In genomic region chr7:98078197-98078870, GRCh38 we compare ENCODE assay signal across 25 cellular contexts. TPM values are rescaled to one million over a fixed set of nuclear protein-coding genes. Genes with fewer than 3 reads are reported as not detected.
DNase-seq lines count a peak whose midpoint lies in the region; ATAC-seq, FAIRE-seq and TF ChIP-seq lines count a peak whose summit lies in the region.
"Had no signal": no experiment of that assay in that cellular context is flagged by ENCODE, and none has a peak within 500 bp of the region (broad histone marks: within the 10 kb centered on the region; RNA-seq: fewer than 3 reads in every experiment).

No MANE protein-coding gene starts in this region.

- no peaks in the 10 kb centered on the region for H3K36me3 ChIP-seq in H1 (ENCODE audit: control insufficient read depth in 2 of 4, insufficient read depth in 4 of 4, low read length in 3 of 4)
- H3K36me3 ChIP-seq: heart left ventricle, upper lobe of left lung had no signal

- no peak overlapping the region for H4K5ac ChIP-seq in H1 (ENCODE audit: insufficient read length, low read depth, low read length)

- no peaks in the 10 kb centered on the region for H4K20me1 ChIP-seq in H1 (replicated peaks in 1 of 2; ENCODE audit: control insufficient read depth in 1 of 2, insufficient read depth in 2 of 2, low read length in 2 of 2)

- no peak for TF ChIP-seq CTCF in H1 (IDR thresholded peaks at IDR 0.05; ENCODE audit: control extremely low read depth in 1 of 3, insufficient read depth in 1 of 3, low read depth in 1 of 3, low read length in 3 of 3)

- no peak overlapping the region for H3K56ac ChIP-seq in H1 (replicated peaks; ENCODE audit: insufficient read length, low read depth, low read length)

- TF ChIP-seq POLR2A in H1 (IDR thresholded peaks at IDR 0.05; ENCODE audit: control extremely low read depth in 1 of 2, low read depth in 2 of 2, low read length in 2 of 2): no peak

- H3K79me1 ChIP-seq in H1 (ENCODE audit: low read depth, low read length): no peaks in the 10 kb centered on the region

- no peak overlapping the region for H2AK5ac ChIP-seq in H1 (ENCODE audit: low read depth, low read length)

- no peak overlapping the region for H2BK15ac ChIP-seq in H1 (ENCODE audit: low read length)

- TF ChIP-seq EP300 in H1 (IDR thresholded peaks at IDR 0.05; ENCODE audit: borderline replicate concordance in 1 of 2, low read depth in 2 of 2, low read length in 2 of 2): no peak

- no peak overlapping the region for H3K23ac ChIP-seq in H1 (ENCODE audit: insufficient read length)

- H2BK5ac ChIP-seq in H1 (ENCODE audit: low read depth, low read length): no peak overlapping the region

- no peak overlapping the region for H3K18ac ChIP-seq in H1 (ENCODE audit: extremely low read depth, low read length)

- WGBS in H1 (ENCODE audit: extremely low coverage in 1 of 2, insufficient coverage in 1 of 2, insufficient read length in 1 of 2, insufficient replicate concordance in 2 of 2, low coverage in 1 of 2, low lambda C conversion rate in 2 of 2, missing lambda C conversion rate in 1 of 2), 2 experiments: 87% methylated on average over 11 of the region's 11 CpGs; no CpG with 5 or more reads in 1 of the 2 experiments

- H3K27me3 Mint-ChIP-seq in immature natural killer cell (ENCODE audit: low read depth in 3 of 3): peaks cover 0 to 3% (median 2%) of the 10 kb centered on the region in 3 donors
- H3K27me3 Mint-ChIP-seq: progenitor cell of endocrine pancreas had no signal

- H3K4me3 ChIP-seq in H1 (ENCODE audit: extremely low read depth in 1 of 4, insufficient read depth in 2 of 4, low read depth in 3 of 4, low read length in 4 of 4): no peak overlapping the region
- H3K4me3 ChIP-seq: heart left ventricle, lung, upper lobe of left lung had no signal

- DNase-seq in NCI-H748 (lab: John Stamatoyannopoulos, UW; ENCODE audit: unreplicated experiment): peak; percentile 32
- no peak for DNase-seq in NCI-H748 treated with DMSO at 0.1 percent for 48 hours (lab: John Stamatoyannopoulos, UW)
- peak; percentile 17 for DNase-seq in NCI-H345 (lab: John Stamatoyannopoulos, UW)
- DNase-seq in H1 (ENCODE audit: low read depth in 1 of 2, low spot score in 2 of 2): no peak
- no peak for DNase-seq in immature natural killer cell
- no peak for DNase-seq in substantia nigra (lab: John Stamatoyannopoulos, UW)
- DNase-seq in HuH-7 (ENCODE audit: low spot score): no peak
- DNase-seq: activated CD4-positive, alpha-beta memory T cell treated with anti-CD3 and anti-CD28 coated beads, Interleukin-2, amount 10 ng/mL, durations not matched to agents 7 days and 5 days; activated effector memory CD4-positive, alpha-beta T cell treated with Interleukin-2 at 50 U/mL for 16 hours; activated naive CD8-positive, alpha-beta T cell treated with anti-CD3 and anti-CD28 coated beads, Interleukin-2, amount 50 U/mL, for 24 hours; DND-41; H7; heart left ventricle; Karpas-422; NCI-H1930; NCI-H526 treated with DMSO at 0.1 percent for 48 hours; OCI-M1; SHP77 treated with DMSO at 0.1 percent for 48 hours; T-helper 9 cell; upper lobe of left lung had no signal

- H3K9me3 Mint-ChIP-seq in immature natural killer cell: no peaks in the 10 kb centered on the region
- H3K9me3 Mint-ChIP-seq: activated CD4-positive, alpha-beta memory T cell treated with anti-CD3 and anti-CD28 coated beads, Interleukin-2, amount 10 ng/mL, durations not matched to agents 7 days and 5 days; activated naive CD8-positive, alpha-beta T cell treated with anti-CD3 and anti-CD28 coated beads, Interleukin-2, amount 50 U/mL, for 24 hours had no signal

- FAIRE-seq in H1 (lab: Jason Lieb, UNC): no peak

- H3K9ac ChIP-seq in H1 (replicated peaks in 1 of 4; ENCODE audit: extremely low read depth in 1 of 4, low read depth in 3 of 4, low read length in 3 of 4): no peak overlapping the region

- H3K14ac ChIP-seq in H1 (ENCODE audit: insufficient read length): no peak overlapping the region

- H3K27ac Mint-ChIP-seq in immature natural killer cell: no peak overlapping the region
- H3K27ac Mint-ChIP-seq: activated CD4-positive, alpha-beta memory T cell treated with anti-CD3 and anti-CD28 coated beads, Interleukin-2, amount 10 ng/mL, durations not matched to agents 7 days and 5 days; activated naive CD8-positive, alpha-beta T cell treated with anti-CD3 and anti-CD28 coated beads, Interleukin-2, amount 50 U/mL, for 24 hours; B cell; progenitor cell of endocrine pancreas had no signal

- H3K4me1 Mint-ChIP-seq in immature natural killer cell: no peaks in the 10 kb centered on the region
- H3K4me1 Mint-ChIP-seq: activated CD4-positive, alpha-beta memory T cell treated with anti-CD3 and anti-CD28 coated beads, Interleukin-2, amount 10 ng/mL, durations not matched to agents 7 days and 5 days; activated naive CD8-positive, alpha-beta T cell treated with anti-CD3 and anti-CD28 coated beads, Interleukin-2, amount 50 U/mL, for 24 hours; B cell had no signal

- no peaks in the 10 kb centered on the region for H3K23me2 ChIP-seq in H1 (ENCODE audit: low read depth, low read length)

- TF ChIP-seq RAD21 in H1 (IDR thresholded peaks at IDR 0.05 in 1 of 2, conservative IDR thresholded peaks at IDR 0.05 in 1 of 2; ENCODE audit: low read depth in 2 of 2, low read length in 2 of 2): no peak

- H2BK20ac ChIP-seq in H1 (ENCODE audit: low read length): no peak overlapping the region; the same call in 1 of the 2 replicates

- no peak overlapping the region for H4K91ac ChIP-seq in H1 (replicated peaks; ENCODE audit: insufficient read length, low read length)

- POLR2A ChIA-PET in H1 (lab: Charles Lee; ENCODE audit: partially characterized antibody): no interaction called here

- no peak overlapping the region for H3K4me3 Mint-ChIP-seq in immature natural killer cell
- H3K4me3 Mint-ChIP-seq: activated CD4-positive, alpha-beta memory T cell treated with anti-CD3 and anti-CD28 coated beads, Interleukin-2, amount 10 ng/mL, durations not matched to agents 7 days and 5 days; activated naive CD8-positive, alpha-beta T cell treated with anti-CD3 and anti-CD28 coated beads, Interleukin-2, amount 50 U/mL, for 24 hours; B cell had no signal

- H2BK120ac ChIP-seq in H1 (replicated peaks; ENCODE audit: low read depth, low read length): no peak overlapping the region

- H3K27ac ChIP-seq in H1 (ENCODE audit: low read depth, low read length) (no peak overlapping the region), substantia nigra (ENCODE audit: low read depth, low read length, poor library complexity, severe bottlenecking) (no peak overlapping the region)
- H3K27ac ChIP-seq: epithelial cell of prostate, heart left ventricle, upper lobe of left lung had no signal

- no peak overlapping the region for H3K4ac ChIP-seq in H1 (replicated peaks; ENCODE audit: insufficient read length, low read depth, low read length)

- ATAC-seq in GM18502 (IDR thresholded peaks at IDR 0.05; ENCODE audit: poor library complexity, unreplicated experiment): no peak
- ATAC-seq: activated naive CD8-positive, alpha-beta T cell treated with anti-CD3 and anti-CD28 coated beads, Interleukin-2, amount 50 U/mL, for 24 hours; heart left ventricle had no signal

- H4K8ac ChIP-seq in H1 (ENCODE audit: extremely low read depth, insufficient read depth, low read length): no peak overlapping the region

- H3K4me2 ChIP-seq in H1 (ENCODE audit: insufficient read depth in 1 of 2, low read depth in 2 of 2, low read length in 2 of 2): no peak overlapping the region

- no peaks in the 10 kb centered on the region for H3K27me3 ChIP-seq in H1 (replicated peaks in 1 of 4; ENCODE audit: control insufficient read depth in 3 of 4, extremely low read depth in 1 of 4, insufficient read depth in 3 of 4, low read length in 3 of 4)
- H3K27me3 ChIP-seq: heart left ventricle, upper lobe of left lung had no signal

- CTCF ChIA-PET in H1 (lab: Charles Lee; ENCODE audit: partially characterized antibody): interaction anchor here (0.6 to 1.2 kb wide), 3 partner anchors 88 to 395 kb away, joined by 3 to 4 read pairs (median 3); no protein-coding TSS in a partner anchor

- H3K4me1 ChIP-seq in H1 (replicated peaks in 1 of 4; ENCODE audit: control insufficient read depth in 3 of 4, insufficient read depth in 4 of 4, low read length in 3 of 4): peaks cover 0 to 4% (median 2%) of the 10 kb centered on the region in 4 experiments; a peak in 3 of 7 replicates
- H3K4me1 ChIP-seq: heart left ventricle, upper lobe of left lung had no signal

- no peaks in the 10 kb centered on the region for H3K9me3 ChIP-seq in H1 (ENCODE audit: insufficient read depth in 2 of 2, low read depth in 1 of 2, low read length in 1 of 2)
- H3K9me3 ChIP-seq: upper lobe of left lung had no signal

- H3K79me2 ChIP-seq in H1 (ENCODE audit: control insufficient read depth in 1 of 2, insufficient read depth in 2 of 2, low read length in 2 of 2): no peaks in the 10 kb centered on the region

- no peak overlapping the region for H2BK12ac ChIP-seq in H1 (ENCODE audit: low read depth, low read length)

- no peaks in the 10 kb centered on the region for H3K36me3 Mint-ChIP-seq in immature natural killer cell

- H2AFZ ChIP-seq in H1 (ENCODE audit: low read length): 0 out of 2 replicates have a peak overlapping the region, but pooled peaks have one; percentile 50

TF ChIP-seq in H1, 55 proteins besides CTCF, POLR2A, EP300 and RAD21:
- no peak for TF ChIP-seq EZH2 (IDR thresholded peaks at IDR 0.05; ENCODE audit: low read depth, low read length, severe bottlenecking)
- TF ChIP-seq RFX5 (IDR thresholded peaks at IDR 0.05; ENCODE audit: borderline replicate concordance, low read depth, low read length): no peak
- no peak for TF ChIP-seq BRCA1 (IDR thresholded peaks at IDR 0.05; ENCODE audit: low read depth, low read length)

RNA-seq across cellular contexts. Expression of gene LMTK2, which starts 28.3 kb away (rescaled TPM):
- 26.8 and 30.7 TPM in 2 replicates for total RNA-seq in H1 (2021; fragmentation: NEBNext Ultra II Directional; extraction: Animal tissue kit (Norgen Biotek cat#: 25700))
- polyA plus RNA-seq in H1 (2011; rRNA removed) (9.7 and 11.3 TPM in 2 replicates), immature natural killer cell (1 to 10 TPM in 2 of 3 donors, under 1 TPM in 1; 0.85 to 3.1 (median 1.3) TPM)
- 8.8 TPM for polyA plus RNA-seq in H1 (2011; cell fraction: cytosol; rRNA removed)
- polyA plus RNA-seq in H1 (2011; cell fraction: nucleus; rRNA removed): 15.7 TPM
- 11.1 to 13.4 TPM (median 12.7 TPM) in 4 replicates for polyA plus RNA-seq in H1 (2012, experiment 1 of 2)
- polyA plus RNA-seq in H1 (2012, experiment 2 of 2): 3.1 TPM
- 17.8 TPM for polyA plus RNA-seq in H1 (2013, experiment 1 of 2)
- polyA plus RNA-seq in H1 (2013, experiment 2 of 2): 19.3 TPM
- polyA minus RNA-seq in H1 (2011; rRNA and poly(A)+ RNA removed): 18.6 and 20.3 TPM in 2 replicates
- polyA minus RNA-seq in H1 (2011; cell fraction: cytosol; rRNA and poly(A)+ RNA removed): 17.8 TPM
- 20.2 TPM for polyA minus RNA-seq in H1 (2011; cell fraction: nucleus; rRNA and poly(A)+ RNA removed)

Comparison
In these comparisons a context has a peak if more than half of its experiments do, and no peak if none do; other contexts are left out.
1. DNase-seq: peak in NCI-H748 (single experiment) and NCI-H345 (single experiment); none in NCI-H748 treated with DMSO at 0.1 percent for 48 hours (single experiment), H1 (0 of 2), immature natural killer cell (0 of 3), substantia nigra (0 of 49) and HuH-7 (single experiment).